ENCODE assay signal across 18 cellular contexts in the genomic region with DNA sequence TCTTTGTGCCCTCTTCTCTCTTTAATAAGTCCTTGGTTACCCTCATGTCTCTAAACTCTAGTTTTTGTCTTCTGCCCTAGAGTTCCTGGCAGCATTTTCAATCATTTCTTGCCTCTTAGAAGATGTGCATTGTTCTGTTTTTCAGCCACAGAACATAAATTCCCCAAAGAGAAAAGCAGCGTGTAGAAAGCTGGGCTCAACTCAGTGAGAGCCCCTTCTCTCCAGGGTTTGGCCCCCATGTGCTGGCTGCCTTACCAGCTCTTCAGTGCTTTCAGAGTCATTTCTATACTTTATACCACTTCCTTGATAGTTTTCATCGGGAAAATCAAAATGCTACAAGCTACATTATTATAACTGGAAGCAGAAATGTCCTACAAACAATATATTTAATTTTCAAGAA.
DNase-seq lines count a peak whose midpoint lies in the region; ATAC-seq, FAIRE-seq and TF ChIP-seq lines count a peak whose summit lies in the region.
"Had no signal": no experiment of that assay in that cellular context is flagged by ENCODE, and none has a peak within 500 bp of the region (broad histone marks: within the 10 kb centered on the region; RNA-seq: fewer than 3 reads in every experiment).

No MANE protein-coding gene starts in this region.

- peak overlapping the region; percentile 53 for H3K4me2 ChIP-seq in HepG2 (ENCODE audit: low read depth, low read length)

- WGBS in HepG2 (ENCODE audit: low lambda C conversion rate): 65% methylated on average over 2 of the region's 2 CpGs
- 46% methylated on average over 2 of the region's 2 CpGs for WGBS in right lobe of liver (ENCODE audit: insufficient coverage, low coverage, low lambda C conversion rate, missing lambda C conversion rate)

- H3K4me1 ChIP-seq in HepG2 (ENCODE audit: insufficient read depth, low read length) (peaks cover 7% of the 10 kb centered on the region; the same call in 1 of the 2 replicates), right lobe of liver (no peaks in the 10 kb centered on the region), colonic mucosa (no peaks in the 10 kb centered on the region)

- FAIRE-seq in HepG2 (lab: Jason Lieb, UNC): no peak
- FAIRE-seq: G401.6, GM12878 had no signal

- H3K27me3 ChIP-seq in HepG2 (ENCODE audit: control insufficient read depth in 1 of 2, insufficient read depth in 2 of 2, low read length in 2 of 2) (no peaks in the 10 kb centered on the region), right lobe of liver (no peaks in the 10 kb centered on the region), colonic mucosa (no peaks in the 10 kb centered on the region)

- TF ChIP-seq EP300 in HepG2 (IDR thresholded peaks at IDR 0.05; ENCODE audit: low read depth in 2 of 2, low read length in 2 of 2) (no peak), HepG2 (CRISPR knock-in tag; IDR thresholded peaks at IDR 0.05; ENCODE audit: borderline replicate concordance) (no peak)

- no peaks in the 10 kb centered on the region for H4K20me1 ChIP-seq in HepG2 (ENCODE audit: insufficient read depth, low read length)

- H3K9me3 ChIP-seq in HepG2 (ENCODE audit: low read length) (peaks cover 29% of the 10 kb centered on the region), right lobe of liver (no peaks in the 10 kb centered on the region), SK-N-MC (ENCODE audit: low read depth, low read length) (no peaks in the 10 kb centered on the region), colonic mucosa (no peaks in the 10 kb centered on the region)

- ATAC-seq in HepG2 (no peak), right lobe of liver (no peak), HG02623 (IDR thresholded peaks at IDR 0.05; ENCODE audit: unreplicated experiment) (no peak), HG02798 (IDR thresholded peaks at IDR 0.05; ENCODE audit: poor library complexity, unreplicated experiment) (no peak)
- ATAC-seq: GM12878 had no signal

- in situ Hi-C loops in HepG2 (cut with HindIII; ENCODE audit: extremely low pct_ligation_motif_present, low pct_unique_long_range_greater_than_20kb): no loop called here

- CTCF ChIA-PET in HepG2 (lab: Yijun Ruan, JAX; ENCODE audit: low intra/inter-chr PET ratio, low total read pairs): no interaction called here

- H2AFZ ChIP-seq in HepG2 (ENCODE audit: low read length): no peak overlapping the region

- BruUV-seq in HepG2 (replicated peaks; lab: Mats Ljungman, UMichigan): no TSS peak

- H3K4me3 ChIP-seq in HepG2 (replicated peaks in 1 of 3; ENCODE audit: insufficient read depth in 1 of 3, low read depth in 2 of 3, low read length in 3 of 3) (peak overlapping the region in 2 of 3 experiments; percentile 16 to 57; a peak in 2 of 6 replicates), right lobe of liver (no peak overlapping the region), SK-N-MC (peak overlapping the region; percentile 85), colonic mucosa (no peak overlapping the region)
- H3K4me3 ChIP-seq: GM12878 had no signal

- H3K36me3 ChIP-seq in HepG2 (replicated peaks in 1 of 2; ENCODE audit: control insufficient read depth in 1 of 2, insufficient read depth in 2 of 2, low read length in 2 of 2) (no peaks in the 10 kb centered on the region), right lobe of liver (no peaks in the 10 kb centered on the region), SK-N-MC (ENCODE audit: insufficient read depth, low read length) (peaks cover 12% of the 10 kb centered on the region; the same call in 1 of the 2 replicates), colonic mucosa (no peaks in the 10 kb centered on the region)

- no peak for TF ChIP-seq RAD21 in HepG2 (CRISPR knock-in tag; IDR thresholded peaks at IDR 0.05)

- 0 out of 2 replicates have a peak overlapping the region, but pooled peaks have one; percentile 56 for H3K9ac ChIP-seq in HepG2 (ENCODE audit: insufficient read depth, low read depth, low read length)
- peak overlapping the region; percentile 95 for H3K9ac ChIP-seq in SK-N-MC (ENCODE audit: insufficient read length)
- no peak overlapping the region for H3K9ac ChIP-seq in colonic mucosa (ENCODE audit: low read depth in 2 of 2, low read length in 2 of 2)

- TF ChIP-seq POLR2A in HepG2 (IDR thresholded peaks at IDR 0.05; ENCODE audit: insufficient read depth in 1 of 2, low read depth in 2 of 2, low read length in 2 of 2) (no peak), right lobe of liver (IDR thresholded peaks at IDR 0.05) (no peak)

- no peaks in the 10 kb centered on the region for H3K79me2 ChIP-seq in HepG2 (ENCODE audit: insufficient read depth, low read length)

- TF ChIP-seq CTCF in HepG2 (CRISPR knock-in tag; IDR thresholded peaks at IDR 0.05) (no peak), right lobe of liver (IDR thresholded peaks at IDR 0.05) (no peak), colonic mucosa (IDR thresholded peaks at IDR 0.05) (no peak)

- DNase-seq in HepG2 (ENCODE audit: low spot score) (no peak), right lobe of liver (no peak), SK-N-MC (ENCODE audit: low read depth, low spot score) (no peak), medulla oblongata (ENCODE audit: extremely low spot score) (peak; percentile 5), NCI-H524 (lab: John Stamatoyannopoulos, UW) (no peak), colonic mucosa (no peak)
- DNase-seq: CD4-positive, alpha-beta memory T cell; DMS79 treated with DMSO at 0.1 percent for 48 hours; GOT3; NCI-H2029 treated with DMSO at 0.1 percent for 48 hours; NCI-H2171 treated with DMSO at 0.1 percent for 48 hours; NCI-H446 treated with DMSO at 0.1 percent for 48 hours; NCI-H82; SHP77 had no signal

- POLR2A ChIA-PET in HepG2 (lab: Yijun Ruan, JAX): no interaction called here

- intact Hi-C loops in HepG2 (cut with micrococcal nuclease; ENCODE audit: unreplicated experiment): no loop called here
- intact Hi-C loops in right lobe of liver (cut with DNase I): no loop called here
- intact Hi-C loops in colonic mucosa (cut with DNase I): no loop called here

- H3K27ac ChIP-seq in HepG2 (ENCODE audit: extremely low read length, insufficient read depth, low read length) (no peak overlapping the region), right lobe of liver (no peak overlapping the region), SK-N-MC (no peak overlapping the region), colonic mucosa (no peak overlapping the region)

TF ChIP-seq in HepG2, 621 proteins besides CTCF, POLR2A, EP300 and RAD21:
- TF ChIP-seq DNMT3B (CRISPR knock-in tag; conservative IDR thresholded peaks at IDR 0.05) (no peak), SAFB2 (CRISPR knock-in tag; IDR thresholded peaks at IDR 0.05; ENCODE audit: borderline replicate concordance, low read depth) (no peak), PHF5A (CRISPR knock-in tag; IDR thresholded peaks at IDR 0.05; ENCODE audit: low read depth, unreplicated experiment) (no peak), NR2F6 (IDR thresholded peaks at IDR 0.05) (no peak), NR2F6 (CRISPR knock-in tag; IDR thresholded peaks at IDR 0.05) (no peak), RORA (CRISPR knock-in tag; IDR thresholded peaks at IDR 0.05) (no peak), SETDB1 (CRISPR knock-in tag; IDR thresholded peaks at IDR 0.05; ENCODE audit: borderline replicate concordance) (no peak), ISL2 (CRISPR knock-in tag; IDR thresholded peaks at IDR 0.05) (no peak), KLF11 (CRISPR knock-in tag; IDR thresholded peaks at IDR 0.05) (no peak), ZZZ3 (CRISPR knock-in tag; IDR thresholded peaks at IDR 0.05; ENCODE audit: borderline replicate concordance) (no peak), HNF4G (IDR thresholded peaks at IDR 0.05; ENCODE audit: borderline replicate concordance, low read depth, low read length) (no peak), HNF4G (CRISPR knock-in tag; IDR thresholded peaks at IDR 0.05; ENCODE audit: borderline replicate concordance, low read depth) (no peak), KLF13 (CRISPR knock-in tag; IDR thresholded peaks at IDR 0.05) (no peak), JUND (CRISPR knock-in tag; IDR thresholded peaks at IDR 0.05) (no peak), ARNTL (CRISPR knock-in tag; IDR thresholded peaks at IDR 0.05) (no peak), ZFP37 (CRISPR knock-in tag; IDR thresholded peaks at IDR 0.05; ENCODE audit: borderline replicate concordance) (no peak), ZNF431 (CRISPR knock-in tag; IDR thresholded peaks at IDR 0.05; ENCODE audit: borderline replicate concordance, low read depth) (no peak), SRY (CRISPR knock-in tag; IDR thresholded peaks at IDR 0.05) (no peak)
- TF ChIP-seq, protein P1, sequence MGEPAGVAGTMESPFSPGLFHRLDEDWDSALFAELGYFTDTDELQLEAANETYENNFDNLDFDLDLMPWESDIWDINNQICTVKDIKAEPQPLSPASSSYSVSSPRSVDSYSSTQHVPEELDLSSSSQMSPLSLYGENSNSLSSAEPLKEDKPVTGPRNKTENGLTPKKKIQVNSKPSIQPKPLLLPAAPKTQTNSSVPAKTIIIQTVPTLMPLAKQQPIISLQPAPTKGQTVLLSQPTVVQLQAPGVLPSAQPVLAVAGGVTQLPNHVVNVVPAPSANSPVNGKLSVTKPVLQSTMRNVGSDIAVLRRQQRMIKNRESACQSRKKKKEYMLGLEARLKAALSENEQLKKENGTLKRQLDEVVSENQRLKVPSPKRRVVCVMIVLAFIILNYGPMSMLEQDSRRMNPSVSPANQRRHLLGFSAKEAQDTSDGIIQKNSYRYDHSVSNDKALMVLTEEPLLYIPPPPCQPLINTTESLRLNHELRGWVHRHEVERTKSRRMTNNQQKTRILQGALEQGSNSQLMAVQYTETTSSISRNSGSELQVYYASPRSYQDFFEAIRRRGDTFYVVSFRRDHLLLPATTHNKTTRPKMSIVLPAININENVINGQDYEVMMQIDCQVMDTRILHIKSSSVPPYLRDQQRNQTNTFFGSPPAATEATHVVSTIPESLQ (CRISPR knock-in tag; conservative IDR thresholded peaks at IDR 0.05): no peak
- TF ChIP-seq, protein P2, sequence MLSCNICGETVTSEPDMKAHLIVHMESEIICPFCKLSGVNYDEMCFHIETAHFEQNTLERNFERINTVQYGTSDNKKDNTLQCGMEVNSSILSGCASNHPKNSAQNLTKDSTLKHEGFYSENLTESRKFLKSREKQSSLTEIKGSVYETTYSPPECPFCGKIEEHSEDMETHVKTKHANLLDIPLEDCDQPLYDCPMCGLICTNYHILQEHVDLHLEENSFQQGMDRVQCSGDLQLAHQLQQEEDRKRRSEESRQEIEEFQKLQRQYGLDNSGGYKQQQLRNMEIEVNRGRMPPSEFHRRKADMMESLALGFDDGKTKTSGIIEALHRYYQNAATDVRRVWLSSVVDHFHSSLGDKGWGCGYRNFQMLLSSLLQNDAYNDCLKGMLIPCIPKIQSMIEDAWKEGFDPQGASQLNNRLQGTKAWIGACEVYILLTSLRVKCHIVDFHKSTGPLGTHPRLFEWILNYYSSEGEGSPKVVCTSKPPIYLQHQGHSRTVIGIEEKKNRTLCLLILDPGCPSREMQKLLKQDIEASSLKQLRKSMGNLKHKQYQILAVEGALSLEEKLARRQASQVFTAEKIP (CRISPR knock-in tag; IDR thresholded peaks at IDR 0.05; ENCODE audit: borderline replicate concordance): no peak

Comparison
In these comparisons a context has a peak if more than half of its experiments do, and no peak if none do; other contexts are left out.
1. H3K4me3 ChIP-seq: peak in HepG2 (2 of 3) and SK-N-MC (single experiment); none in right lobe of liver (0 of 3) and colonic mucosa (single experiment).
2. H3K9ac ChIP-seq: peak in HepG2 (single experiment) and SK-N-MC (single experiment); none in colonic mucosa (0 of 2).